8 cellular contexts compared by ENCODE assay signal in genomic region chr19:13082192-13083007, GRCh38. TPM values are rescaled to one million over a fixed set of nuclear protein-coding genes. Genes with fewer than 3 reads are reported as not detected.
DNase-seq lines count a peak whose midpoint lies in the region; ATAC-seq and TF ChIP-seq lines count a peak whose summit lies in the region.

No MANE protein-coding gene starts in this region.

- H3K4me1 ChIP-seq in OCI-LY7 (ENCODE audit: insufficient read depth, low read length, poor library complexity, severe bottlenecking) (peaks cover under 1% of the 10 kb centered on the region), skeletal muscle tissue (ENCODE audit: control insufficient read depth in 3 of 3, insufficient read depth in 3 of 3, low read length in 3 of 3) (peaks cover 45 to 65% (median 58%) of the 10 kb centered on the region in 3 donors)

- no TSS peak for BruUV-seq in OCI-LY7 (replicated peaks; lab: Mats Ljungman, UMichigan)

- intact Hi-C loops in OCI-LY7 (cut with micrococcal nuclease; ENCODE audit: unreplicated experiment), result no loop called here

- no peak for DNase-seq in GM13977 (ENCODE audit: low spot score)
- DNase-seq in OCI-LY7 (ENCODE audit: low spot score), result no peak
- DNase-seq in foreskin fibroblast, result peak in 1 of 2 donors; percentile 75
- no peak for DNase-seq in ecto neural progenitor cell (ENCODE audit: low spot score)

- CTCF ChIA-PET in OCI-LY7 (lab: Charles Lee; ENCODE audit: unreplicated experiment), result no interaction called here

- H3K27me3 ChIP-seq in skeletal muscle tissue (ENCODE audit: control insufficient read depth in 3 of 3, insufficient read depth in 3 of 3, low read length in 3 of 3), result no peaks in the 10 kb centered on the region

- H3K27ac ChIP-seq in OCI-LY7 (ENCODE audit: low read depth, low read length, poor library complexity, severe bottlenecking), result no peak overlapping the region
- H3K27ac ChIP-seq in skeletal muscle tissue (ENCODE audit: low read depth, low read length), result peak overlapping the region; percentile 23

- H3K9ac ChIP-seq in skeletal muscle tissue (ENCODE audit: low read depth in 1 of 3, low read length in 3 of 3), result peak overlapping the region in 1 of 3 donors; percentile 45

- H3K4me2 ChIP-seq in OCI-LY7 (ENCODE audit: low read length), result no peak overlapping the region

- in situ Hi-C loops in GM13977 (cut with MboI; ENCODE audit: low pct_unique_long_range_greater_than_20kb, low sequenced_read_pairs, unreplicated experiment), result no loop called here

- no peaks in the 10 kb centered on the region for H4K20me1 ChIP-seq in OCI-LY7 (ENCODE audit: insufficient read depth, low read length)

- H3K4me3 ChIP-seq in OCI-LY7 (ENCODE audit: low read depth, low read length, poor library complexity, severe bottlenecking) (no peak overlapping the region), foreskin fibroblast (ENCODE audit: low read depth in 1 of 2, low read length in 2 of 2) (no peak overlapping the region), skeletal muscle tissue (ENCODE audit: low read length in 3 of 3) (no peak overlapping the region)

- H3K36me3 ChIP-seq in OCI-LY7 (ENCODE audit: insufficient read depth, low read length) (no peaks in the 10 kb centered on the region), skeletal muscle tissue (ENCODE audit: control insufficient read depth in 3 of 3, insufficient read depth in 3 of 3, low read length in 3 of 3) (peaks cover 35 to 61% (median 53%) of the 10 kb centered on the region in 3 donors)

- no peak for ATAC-seq in HG03460 (IDR thresholded peaks at IDR 0.05; ENCODE audit: unreplicated experiment)
- no peak for ATAC-seq in HG02759 (IDR thresholded peaks at IDR 0.05; ENCODE audit: unreplicated experiment)
- no peak for ATAC-seq in HG03045 (IDR thresholded peaks at IDR 0.05; ENCODE audit: unreplicated experiment)

- H3K9me3 ChIP-seq in OCI-LY7 (ENCODE audit: low read length), result no peaks in the 10 kb centered on the region
- no peaks in the 10 kb centered on the region for H3K9me3 ChIP-seq in skeletal muscle tissue (ENCODE audit: control insufficient read depth in 3 of 3, low read length in 3 of 3)

- POLR2A ChIA-PET in OCI-LY7 (lab: Charles Lee), result interaction anchor here (1.0 kb wide), 1 partner anchor 22 kb away, joined by 4 read pairs; no protein-coding TSS in a partner anchor

- no peaks in the 10 kb centered on the region for H3K79me2 ChIP-seq in OCI-LY7 (ENCODE audit: insufficient read depth, low read depth, low read length)

- no peaks in the 10 kb centered on the region for H3K9me2 ChIP-seq in OCI-LY7 (ENCODE audit: insufficient read depth, low read length)

- H2AFZ ChIP-seq in OCI-LY7 (ENCODE audit: low read length), result no peak overlapping the region

- peak; percentile 4 for TF ChIP-seq CTCF in GM13977 (IDR thresholded peaks at IDR 0.05; ENCODE audit: extremely low read depth, insufficient read depth, missing control alignments)
- TF ChIP-seq CTCF in OCI-LY7 (conservative IDR thresholded peaks at IDR 0.05; ENCODE audit: low read length), result peak; percentile 68
- TF ChIP-seq CTCF in foreskin fibroblast (IDR thresholded peaks at IDR 0.05; ENCODE audit: low read depth, low read length), result peak; percentile 44

RNA-seq across cellular contexts. Expression of gene LYL1, which starts 20.3 kb away (rescaled TPM):
- 66.8 and 75.5 TPM in 2 replicates for total RNA-seq in OCI-LY7 (2014; rRNA removed; shearing (Covaris generic))
- total RNA-seq in OCI-LY7 (2022), result 70.4 and 72.5 TPM in 2 replicates
- 13.6 TPM for total RNA-seq in skeletal muscle tissue

RNA-seq across cellular contexts. Expression of gene TRMT1, which starts 34.1 kb away (rescaled TPM):
- total RNA-seq in OCI-LY7 (2014; rRNA removed; shearing (Covaris generic)), result 39.2 and 56.8 TPM in 2 replicates
- 38.2 and 50.4 TPM in 2 replicates for total RNA-seq in OCI-LY7 (2022)
- 13.0 TPM for total RNA-seq in skeletal muscle tissue

RNA-seq across cellular contexts. Expression of gene NACC1, which starts 35.7 kb away (rescaled TPM):
- 46.5 and 56.3 TPM in 2 replicates for total RNA-seq in OCI-LY7 (2014; rRNA removed; shearing (Covaris generic))
- total RNA-seq in OCI-LY7 (2022) (40.4 and 52.9 TPM in 2 replicates), skeletal muscle tissue (10.4 TPM)

Comparison
In these comparisons a context has a peak if more than half of its experiments do, and no peak if none do; other contexts are left out.
1. CTCF ChIP-seq: peak in every context shown above with its lines; median percentile 68 in OCI-LY7; 44 in foreskin fibroblast; 4 in GM13977.